10 cellular contexts compared by ENCODE assay signal in genomic region chr3:15325228-15325627, GRCh38. TPM values are rescaled to one million over a fixed set of nuclear protein-coding genes. Genes with fewer than 3 reads are reported as not detected.
DNase-seq lines count a peak whose midpoint lies in the region; ATAC-seq and TF ChIP-seq lines count a peak whose summit lies in the region.
"Had no signal": no experiment of that assay in that cellular context is flagged by ENCODE, and none has a peak within 500 bp of the region (broad histone marks: within the 10 kb centered on the region; RNA-seq: fewer than 3 reads in every experiment).

No MANE protein-coding gene starts in this region.

- H3K27me3 ChIP-seq in subcutaneous abdominal adipose tissue (ENCODE audit: control insufficient read depth in 5 of 5, insufficient read depth in 4 of 5, low read length in 5 of 5) = no peaks in the 10 kb centered on the region
- H3K27me3 ChIP-seq in stomach = no peaks in the 10 kb centered on the region
- no peaks in the 10 kb centered on the region for H3K27me3 ChIP-seq in Karpas-422 (ENCODE audit: low read length)

- no peak for TF ChIP-seq POLR2A in stomach (IDR thresholded peaks at IDR 0.05)

- no peak for TF ChIP-seq EP300 in stomach (IDR thresholded peaks at IDR 0.05)

- H3K9ac ChIP-seq in subcutaneous abdominal adipose tissue (ENCODE audit: low read length in 5 of 5) (peak overlapping the region in 1 of 5 donors; percentile 26), Karpas-422 (ENCODE audit: low read length) (no peak overlapping the region)
- H3K9ac ChIP-seq: KMS-11 had no signal

- DNase-seq in activated B cell treated with CpG ODN at 0.5 μM for 24 hours = no peak
- peak; percentile 99 for DNase-seq in islet precursor cell
- no peak for DNase-seq in stomach
- DNase-seq in Karpas-422 = no peak
- no peak for DNase-seq in SW480 (ENCODE audit: low spot score)
- no peak for DNase-seq in stimulated activated naive CD8-positive, alpha-beta T cell treated with anti-CD3 and anti-CD28 coated beads, Interleukin-15, amount 100 ng/mL, for 72 hours

- peaks cover 79% of the 10 kb centered on the region for H3K36me3 Mint-ChIP-seq in activated B cell treated with CpG ODN at 0.5 μM for 24 hours (ENCODE audit: low read depth)

- H3K36me3 ChIP-seq in HEK293 (ENCODE audit: control insufficient read depth in 2 of 2, insufficient read depth in 1 of 2, low read length in 2 of 2) (peaks cover 0 to 4% of the 10 kb centered on the region in 2 experiments; a peak in 1 of 3 replicates), subcutaneous abdominal adipose tissue (ENCODE audit: control insufficient read depth in 5 of 5, insufficient read depth in 5 of 5, low read length in 5 of 5) (peaks cover 2 to 26% (median 10%) of the 10 kb centered on the region in 5 donors), stomach (no peaks in the 10 kb centered on the region), Karpas-422 (ENCODE audit: insufficient read depth, low read length) (no peaks in the 10 kb centered on the region)

- no peak overlapping the region for H3K4me2 ChIP-seq in Karpas-422 (ENCODE audit: low read depth, low read length, poor library complexity, severe bottlenecking)
- H3K4me2 ChIP-seq: KMS-11 had no signal

- H3K4me1 Mint-ChIP-seq in activated B cell treated with CpG ODN at 0.5 μM for 24 hours = peaks cover 92% of the 10 kb centered on the region
- H3K4me1 Mint-ChIP-seq in stimulated activated naive CD8-positive, alpha-beta T cell treated with anti-CD3 and anti-CD28 coated beads, Interleukin-15, amount 100 ng/mL, for 72 hours = peaks cover 51% of the 10 kb centered on the region

- CTCF ChIA-PET in HEK293 (lab: Yijun Ruan, JAX) = interaction anchor here (0.7 to 2.0 kb wide), 2 partner anchors 51 to 59 kb away, joined by 3 to 8 read pairs; no protein-coding TSS in a partner anchor
- CTCF ChIA-PET in activated B cell treated with CpG ODN at 0.5 μM for 24 hours (lab: Charles Lee) = interaction anchor here (1.0 to 11.0 kb wide), 2 partner anchors 58 to 119 kb away, joined by 3 to 141 read pairs; partner anchors contain the start of gene CAPN7

- H4K20me1 ChIP-seq in Karpas-422 (ENCODE audit: insufficient read depth, low read depth, low read length) = no peaks in the 10 kb centered on the region

- H3K27ac ChIP-seq in HEK293 (ENCODE audit: extremely low read depth, low read depth, low read length) (no peak overlapping the region), subcutaneous abdominal adipose tissue (ENCODE audit: low read depth, low read length) (peak overlapping the region; percentile 88), stomach (peak overlapping the region in 2 of 5 donors; percentile 10 to 89), Karpas-422 (ENCODE audit: low read length) (no peak overlapping the region)
- H3K27ac ChIP-seq: KMS-11 had no signal

- intact Hi-C loops in activated B cell treated with CpG ODN at 0.5 μM for 24 hours (cut with micrococcal nuclease) = no loop called here
- intact Hi-C loops in stomach (cut with DNase I; ENCODE audit: low total_unique reads) = no loop called here

- H3K4me1 ChIP-seq in HEK293 (ENCODE audit: control insufficient read depth, insufficient read depth, low read length) (peaks cover 17% of the 10 kb centered on the region), subcutaneous abdominal adipose tissue (ENCODE audit: control insufficient read depth in 5 of 5, insufficient read depth in 5 of 5, low read length in 5 of 5) (peaks cover 33 to 89% (median 87%) of the 10 kb centered on the region in 5 donors), stomach (peaks cover 0 to 73% (median 46%) of the 10 kb centered on the region in 4 donors), Karpas-422 (ENCODE audit: low read length) (no peaks in the 10 kb centered on the region)

- H3K4me3 ChIP-seq in HEK293 (ENCODE audit: low read depth, low read length) = no peak overlapping the region
- H3K4me3 ChIP-seq in subcutaneous abdominal adipose tissue (ENCODE audit: low read depth in 1 of 5, low read length in 5 of 5) = peak overlapping the region in 1 of 5 donors; percentile 13
- H3K4me3 ChIP-seq in stomach = no peak overlapping the region
- no peak overlapping the region for H3K4me3 ChIP-seq in Karpas-422 (ENCODE audit: low read length)

- H3K9me3 ChIP-seq in HEK293 (ENCODE audit: control insufficient read depth, insufficient read depth, low read depth, low read length) (no peaks in the 10 kb centered on the region), subcutaneous abdominal adipose tissue (ENCODE audit: control insufficient read depth in 5 of 5, low read length in 5 of 5) (no peaks in the 10 kb centered on the region), stomach (no peaks in the 10 kb centered on the region), Karpas-422 (ENCODE audit: low read length) (no peaks in the 10 kb centered on the region)

- H3K79me2 ChIP-seq in Karpas-422 (ENCODE audit: low read length) = no peaks in the 10 kb centered on the region

- H3K4me3 Mint-ChIP-seq in activated B cell treated with CpG ODN at 0.5 μM for 24 hours = no peak overlapping the region
- H3K4me3 Mint-ChIP-seq in stimulated activated naive CD8-positive, alpha-beta T cell treated with anti-CD3 and anti-CD28 coated beads, Interleukin-15, amount 100 ng/mL, for 72 hours = no peak overlapping the region
- H3K4me3 Mint-ChIP-seq: T-helper 1 cell treated with Interleukin-12 subunit alpha and Interleukin-12 subunit beta and Interleukin-4 antibody, amounts not matched to agents 30 μg/mL and 1 μg/mL, for 36 hours had no signal

- no peaks in the 10 kb centered on the region for H3K9me3 Mint-ChIP-seq in activated B cell treated with CpG ODN at 0.5 μM for 24 hours
- H3K9me3 Mint-ChIP-seq in stimulated activated naive CD8-positive, alpha-beta T cell treated with anti-CD3 and anti-CD28 coated beads, Interleukin-15, amount 100 ng/mL, for 72 hours = no peaks in the 10 kb centered on the region
- H3K9me3 Mint-ChIP-seq: T-helper 1 cell treated with Interleukin-12 subunit alpha and Interleukin-12 subunit beta and Interleukin-4 antibody, amounts not matched to agents 30 μg/mL and 1 μg/mL, for 36 hours had no signal

- 70 to 81% (median 75%) methylated on average over 4 of the region's 4 CpGs for WGBS in stomach, 5 donors

- no peak overlapping the region for H2AFZ ChIP-seq in Karpas-422 (ENCODE audit: low read length)

- POLR2A ChIA-PET in HEK293 (lab: Yijun Ruan, JAX) (no interaction called here), activated B cell treated with CpG ODN at 0.5 μM for 24 hours (lab: Charles Lee) (interaction anchor here (1.8 kb wide), 1 partner anchor 36 kb away, joined by 6 read pairs; no protein-coding TSS in a partner anchor)

- TF ChIP-seq CTCF in HEK293 (tag by site-specific recombination; IDR thresholded peaks at IDR 0.05) (no peak), activated B cell treated with CpG ODN at 0.5 μM for 24 hours (IDR thresholded peaks at IDR 0.05) (no peak), stomach (IDR thresholded peaks at IDR 0.05) (no peak)

- no peaks in the 10 kb centered on the region for H3K9me2 ChIP-seq in Karpas-422 (replicated peaks; ENCODE audit: insufficient read depth, low read length)

- ATAC-seq in activated B cell treated with CpG ODN at 0.5 μM for 24 hours (ENCODE audit: low read depth) = no peak
- no peak for ATAC-seq in stimulated activated naive CD8-positive, alpha-beta T cell treated with anti-CD3 and anti-CD28 coated beads, Interleukin-15, amount 100 ng/mL, for 72 hours

- H3K27ac Mint-ChIP-seq in activated B cell treated with CpG ODN at 0.5 μM for 24 hours = peak overlapping the region; percentile 69
- no peak overlapping the region for H3K27ac Mint-ChIP-seq in stimulated activated naive CD8-positive, alpha-beta T cell treated with anti-CD3 and anti-CD28 coated beads, Interleukin-15, amount 100 ng/mL, for 72 hours
- H3K27ac Mint-ChIP-seq: T-helper 1 cell treated with Interleukin-12 subunit alpha and Interleukin-12 subunit beta and Interleukin-4 antibody, amounts not matched to agents 30 μg/mL and 1 μg/mL, for 36 hours had no signal

- no peaks in the 10 kb centered on the region for H3K27me3 Mint-ChIP-seq in activated B cell treated with CpG ODN at 0.5 μM for 24 hours
- no peaks in the 10 kb centered on the region for H3K27me3 Mint-ChIP-seq in stimulated activated naive CD8-positive, alpha-beta T cell treated with anti-CD3 and anti-CD28 coated beads, Interleukin-15, amount 100 ng/mL, for 72 hours

TF ChIP-seq in HEK293, 187 proteins besides CTCF, POLR2A, EP300 and RAD21 (continues in another document):
- TF ChIP-seq ZFHX2 (tag by site-specific recombination; conservative IDR thresholded peaks at IDR 0.05) = peak; percentile 85
- TF ChIP-seq ZNF423 (tag by site-specific recombination; IDR thresholded peaks at IDR 0.05) = no peak
- no peak for TF ChIP-seq ZNF121 (tag by site-specific recombination; IDR thresholded peaks at IDR 0.05)
- TF ChIP-seq ZEB2 (tag by site-specific recombination; IDR thresholded peaks at IDR 0.05) = 0 out of 2 replicates have a peak, but pooled peaks have one; percentile 22
- TF ChIP-seq ZNF274 (IDR thresholded peaks at IDR 0.05; ENCODE audit: low read length) = no peak
- no peak for TF ChIP-seq ZNF274 (tag by site-specific recombination; IDR thresholded peaks at IDR 0.05; ENCODE audit: borderline replicate concordance)
- TF ChIP-seq GLIS1 (tag by site-specific recombination; IDR thresholded peaks at IDR 0.05) = peak; percentile 78

RNA-seq across cellular contexts. Expression of gene SH3BP5, which starts 7.2 kb away (rescaled TPM):
- 60.5 and 66.0 TPM in 2 replicates for total RNA-seq in activated B cell treated with CpG ODN at 0.5 μM for 24 hours
- total RNA-seq in stomach = 10 to 100 TPM in 4 of 5 donors, 1 to 10 TPM in 1; 1.8 to 43.7 (median 27.5) TPM
- 10 to 100 TPM; 12.5 to 16.5 (median 13.0) TPM for polyA plus RNA-seq in stomach
- total RNA-seq in Karpas-422 (2014; rRNA removed; shearing (Covaris generic); ENCODE audit: low replicate concordance) = 0.51 and 0.82 TPM in 2 replicates
